ENCODE assay signal across 26 cellular contexts in the genomic region with DNA sequence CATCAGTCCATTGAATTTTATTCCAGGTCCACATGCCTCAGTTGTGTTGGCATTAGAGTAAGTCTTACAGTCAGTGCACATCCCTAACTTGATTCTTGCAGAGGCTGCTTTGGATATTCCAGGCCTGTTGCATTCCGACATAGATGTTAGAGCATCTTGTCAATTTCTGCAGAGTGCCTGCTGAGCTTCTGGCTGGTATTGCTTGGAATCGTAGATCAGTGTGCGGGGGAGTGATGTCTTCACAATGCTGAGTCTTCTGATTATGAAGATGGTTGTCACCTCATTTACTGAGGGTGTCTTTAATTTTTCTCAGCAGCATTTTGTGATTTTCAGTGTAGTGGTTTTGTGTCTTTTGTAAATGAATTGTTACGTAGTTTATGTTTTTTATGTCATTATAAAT.
DNase-seq lines count a peak whose midpoint lies in the region; ATAC-seq and TF ChIP-seq lines count a peak whose summit lies in the region.
"Had no signal": no experiment of that assay in that cellular context is flagged by ENCODE, and none has a peak within 500 bp of the region (broad histone marks: within the 10 kb centered on the region; RNA-seq: fewer than 3 reads in every experiment).

No MANE protein-coding gene starts in this region.

- H3K27me3 Mint-ChIP-seq in memory B cell, result no peaks in the 10 kb centered on the region
- H3K27me3 Mint-ChIP-seq: CD4-positive, alpha-beta memory T cell had no signal

- ATAC-seq in memory B cell (ENCODE audit: low read depth) (no peak), HG02798 (IDR thresholded peaks at IDR 0.05; ENCODE audit: poor library complexity, unreplicated experiment) (no peak), GM18505 (IDR thresholded peaks at IDR 0.05; ENCODE audit: unreplicated experiment) (no peak)
- ATAC-seq: A549, GM12878, HCT116, PC-3, Right ventricle myocardium inferior had no signal

- peaks cover 68% of the 10 kb centered on the region for H3K4me1 ChIP-seq in stomach smooth muscle (ENCODE audit: control insufficient read depth, insufficient read depth, low read length)
- H3K4me1 ChIP-seq: SJCRH30 had no signal

- no peak for TF ChIP-seq POLR2A in NB4 (IDR thresholded peaks at IDR 0.05; ENCODE audit: extremely low read depth, insufficient read length)
- no peak for TF ChIP-seq POLR2A in GM18505 (IDR thresholded peaks at IDR 0.05; ENCODE audit: borderline replicate concordance, extremely low read depth, insufficient read depth, insufficient read length)

- H3K4me1 Mint-ChIP-seq in memory B cell, result peaks cover 41% of the 10 kb centered on the region

- no peaks in the 10 kb centered on the region for H3K36me3 ChIP-seq in stomach smooth muscle (ENCODE audit: control insufficient read depth in 2 of 2, insufficient read depth in 2 of 2, low read length in 2 of 2)
- H3K36me3 ChIP-seq: SJCRH30 had no signal

- no peak overlapping the region for H3K4me3 Mint-ChIP-seq in memory B cell
- H3K4me3 Mint-ChIP-seq: CD4-positive, alpha-beta memory T cell had no signal

- peak; percentile 50 for DNase-seq in NB4 (ENCODE audit: low read depth)
- DNase-seq in cerebellar cortex (ENCODE audit: low spot score), result peak; percentile 56
- no peak for DNase-seq in memory B cell (ENCODE audit: low spot score in 2 of 2)
- no peak for DNase-seq in Kasumi-1 (lab: John Stamatoyannopoulos, UW)
- DNase-seq: AML-193; CD4-positive, alpha-beta memory T cell; COR-L47; GDM1; IMR-90; NCI-H1105 treated with DMSO at 0.1 percent for 48 hours; NCI-H146; NCI-H1930; NCI-H2107; NCI-H524 treated with DMSO at 0.1 percent for 48 hours; NCI-H82; NK-92 treated with Interleukin-12 subunit alpha and Interleukin-12 subunit beta, amount 100 ng/mL, for 24 hours; PC-3; SJCRH30 had no signal

- no peaks in the 10 kb centered on the region for H3K9me3 ChIP-seq in stomach smooth muscle (ENCODE audit: control insufficient read depth in 2 of 2, low read length in 2 of 2)
- H3K9me3 ChIP-seq: A549, SJCRH30 had no signal

- H3K9me3 Mint-ChIP-seq in memory B cell, result peaks cover 2% of the 10 kb centered on the region
- H3K9me3 Mint-ChIP-seq: CD4-positive, alpha-beta memory T cell had no signal

- H3K36me3 Mint-ChIP-seq in memory B cell, result peaks cover 19% of the 10 kb centered on the region

- peak overlapping the region; percentile 62 for H3K27ac ChIP-seq in stomach smooth muscle (ENCODE audit: low read length)
- H3K27ac ChIP-seq: A549; BLaER1 treated with 17β-estradiol and CSF1 and Interleukin-3, amounts not matched to agents 10 nM and 100 nM; SJCRH30 had no signal

- H3K27me3 ChIP-seq in stomach smooth muscle (ENCODE audit: control insufficient read depth in 1 of 2, insufficient read depth in 2 of 2, low read length in 2 of 2), result no peaks in the 10 kb centered on the region
- H3K27me3 ChIP-seq: SJCRH30 had no signal

- H3K9ac ChIP-seq in stomach smooth muscle (ENCODE audit: low read length in 2 of 2), result no peak overlapping the region
- H3K9ac ChIP-seq: BLaER1 treated with 17β-estradiol and CSF1 and Interleukin-3, amounts not matched to agents 10 nM and 100 nM had no signal

- TF ChIP-seq CTCF in NB4 (IDR thresholded peaks at IDR 0.05; ENCODE audit: low read depth, low read length), result no peak

- H3K27ac Mint-ChIP-seq in memory B cell, result peak overlapping the region; percentile 22
- H3K27ac Mint-ChIP-seq: CD4-positive, alpha-beta memory T cell had no signal

- H3K4me3 ChIP-seq in NB4 (ENCODE audit: low read depth, low read length), result no peak overlapping the region
- no peak overlapping the region for H3K4me3 ChIP-seq in stomach smooth muscle (ENCODE audit: low read length in 2 of 2)
- H3K4me3 ChIP-seq: A549; BLaER1 treated with 17β-estradiol and CSF1 and Interleukin-3, amounts not matched to agents 10 nM and 100 nM; GM12878; SJCRH30 had no signal

Comparison
In these comparisons a context has a peak if more than half of its experiments do, and no peak if none do; other contexts are left out.
1. DNase-seq: peak in NB4 (single experiment) and cerebellar cortex (single experiment); none in memory B cell (0 of 2) and Kasumi-1 (0 of 2).